In the genomic region with DNA sequence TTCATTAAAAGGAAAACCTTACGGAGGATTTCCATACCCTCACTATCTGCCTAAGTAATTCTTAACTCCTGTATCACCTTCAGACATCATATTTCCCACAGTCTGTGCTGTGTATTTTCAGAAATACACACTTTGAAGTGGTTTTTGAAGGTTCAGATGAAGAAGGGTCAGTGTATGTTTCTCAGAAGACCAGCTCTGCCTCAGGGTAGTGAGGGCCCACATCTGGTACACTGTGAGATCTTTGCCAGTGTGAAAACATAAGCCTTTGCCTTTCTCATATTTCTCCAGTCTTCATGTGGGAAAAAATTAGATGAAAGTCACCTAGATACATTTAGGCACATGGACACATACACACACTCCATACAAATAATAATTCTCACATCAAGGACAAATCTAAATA, we compare ENCODE assay signal across 12 cellular contexts.
DNase-seq lines count a peak whose midpoint lies in the region; ATAC-seq and TF ChIP-seq lines count a peak whose summit lies in the region.
"Had no signal": no experiment of that assay in that cellular context is flagged by ENCODE, and none has a peak within 500 bp of the region (broad histone marks: within the 10 kb centered on the region; RNA-seq: fewer than 3 reads in every experiment).

No MANE protein-coding gene starts in this region.

- in situ Hi-C loops in mammary epithelial cell (cut with MboI; ENCODE audit: low sequenced_read_pairs in 2 of 2), result no loop called here

- ATAC-seq in GM18907 (IDR thresholded peaks at IDR 0.05; ENCODE audit: unreplicated experiment), result no peak
- ATAC-seq: CD8-positive, alpha-beta T cell had no signal

- H3K4me3 ChIP-seq in HEK293 (ENCODE audit: low read depth, low read length) (no peak overlapping the region), mammary epithelial cell (replicated peaks in 1 of 3; ENCODE audit: insufficient read depth in 1 of 3, low read depth in 2 of 3, low read length in 3 of 3) (no peak overlapping the region), neuron (ENCODE audit: low read length) (no peak overlapping the region), esophagus muscularis mucosa (no peak overlapping the region)
- H3K4me3 ChIP-seq: HAP-1, MG63 had no signal

- 0% methylated on average over 1 of the region's 1 CpG for WGBS in mammary epithelial cell (ENCODE audit: low coverage, missing lambda C conversion rate)
- WGBS in esophagus muscularis mucosa, result 84% methylated on average over 1 of the region's 1 CpG

- intact Hi-C loops in mammary epithelial cell (cut with micrococcal nuclease) (no loop called here), esophagus muscularis mucosa (cut with DNase I) (no loop called here)

- CTCF ChIA-PET in HEK293 (lab: Yijun Ruan, JAX), result no interaction called here
- CTCF ChIA-PET in mammary epithelial cell (lab: Charles Lee; ENCODE audit: low non-redundant PET), result no interaction called here

- no peaks in the 10 kb centered on the region for H3K36me3 ChIP-seq in HEK293 (ENCODE audit: control insufficient read depth in 2 of 2, insufficient read depth in 1 of 2, low read length in 2 of 2)
- no peaks in the 10 kb centered on the region for H3K36me3 ChIP-seq in mammary epithelial cell (ENCODE audit: insufficient read depth, low read length)
- no peaks in the 10 kb centered on the region for H3K36me3 ChIP-seq in neuron (ENCODE audit: insufficient read depth, low read length)
- no peaks in the 10 kb centered on the region for H3K36me3 ChIP-seq in esophagus muscularis mucosa
- H3K36me3 ChIP-seq: HAP-1, MG63 had no signal

- no peaks in the 10 kb centered on the region for H4K20me1 ChIP-seq in mammary epithelial cell (ENCODE audit: insufficient read depth, low read length)

- peak overlapping the region; percentile 44 for H3K4me2 ChIP-seq in mammary epithelial cell (ENCODE audit: insufficient read depth, low read depth, low read length)
- H3K4me2 ChIP-seq: KMS-11 had no signal

- TSS peak; percentile 78 for BruUV-seq in mammary epithelial cell (replicated peaks; lab: Mats Ljungman, UMichigan)

- H2AFZ ChIP-seq in mammary epithelial cell (ENCODE audit: low read depth, low read length) (peak overlapping the region; percentile 94), neuron (ENCODE audit: low read depth, low read length) (peak overlapping the region; percentile 48)

- H3K9ac ChIP-seq in mammary epithelial cell (ENCODE audit: insufficient read depth, low read length), result no peak overlapping the region
- H3K9ac ChIP-seq: KMS-11 had no signal

- H3K27ac ChIP-seq in C4-2B (peak overlapping the region; percentile 66), HEK293 (ENCODE audit: extremely low read depth, low read depth, low read length) (0 out of 2 replicates have a peak overlapping the region, but pooled peaks have one; percentile 56), mammary epithelial cell (ENCODE audit: insufficient read depth, low read depth, low read length) (no peak overlapping the region), esophagus muscularis mucosa (replicated peaks in 1 of 4) (no peak overlapping the region)
- H3K27ac ChIP-seq: KMS-11 had no signal

- dilution Hi-C loops in mammary epithelial cell (cut with HindIII; ENCODE audit: low sequenced_read_pairs), result no loop called here

- no peak for TF ChIP-seq EP300 in esophagus muscularis mucosa (IDR thresholded peaks at IDR 0.05)

- POLR2A ChIA-PET in HEK293 (lab: Yijun Ruan, JAX), result no interaction called here

- H3K9me3 ChIP-seq in HEK293 (ENCODE audit: control insufficient read depth, insufficient read depth, low read depth, low read length) (no peaks in the 10 kb centered on the region), mammary epithelial cell (replicated peaks; ENCODE audit: insufficient read depth, low read length) (no peaks in the 10 kb centered on the region), neuron (ENCODE audit: low read length) (no peaks in the 10 kb centered on the region), esophagus muscularis mucosa (no peaks in the 10 kb centered on the region)
- H3K9me3 ChIP-seq: HAP-1, MG63 had no signal

- TF ChIP-seq POLR2A in esophagus muscularis mucosa (IDR thresholded peaks at IDR 0.05; ENCODE audit: low read depth), result no peak

- no peaks in the 10 kb centered on the region for H3K79me2 ChIP-seq in mammary epithelial cell (ENCODE audit: insufficient read depth, low read length)

- H3K27me3 ChIP-seq in mammary epithelial cell (ENCODE audit: insufficient read depth, low read length) (no peaks in the 10 kb centered on the region), neuron (ENCODE audit: insufficient read depth, low read length) (no peaks in the 10 kb centered on the region), esophagus muscularis mucosa (no peaks in the 10 kb centered on the region)
- H3K27me3 ChIP-seq: MG63 had no signal

- peaks cover 8% of the 10 kb centered on the region for H3K4me1 ChIP-seq in HEK293 (ENCODE audit: control insufficient read depth, insufficient read depth, low read length)
- peaks cover 10% of the 10 kb centered on the region for H3K4me1 ChIP-seq in mammary epithelial cell (ENCODE audit: insufficient read depth, low read length)
- H3K4me1 ChIP-seq in neuron (ENCODE audit: insufficient read depth, low read length), result peaks cover 4% of the 10 kb centered on the region
- H3K4me1 ChIP-seq in esophagus muscularis mucosa, result no peaks in the 10 kb centered on the region
- H3K4me1 ChIP-seq: HAP-1 had no signal

- TF ChIP-seq CTCF in C4-2B (conservative IDR thresholded peaks at IDR 0.05), result no peak
- no peak for TF ChIP-seq CTCF in HEK293 (tag by site-specific recombination; IDR thresholded peaks at IDR 0.05)
- no peak for TF ChIP-seq CTCF in mammary epithelial cell (conservative IDR thresholded peaks at IDR 0.05 in 1 of 2, IDR thresholded peaks at IDR 0.05 in 1 of 2; ENCODE audit: extremely low read depth in 1 of 2, insufficient read depth in 1 of 2, low read depth in 1 of 2, low read length in 2 of 2)
- no peak for TF ChIP-seq CTCF in esophagus muscularis mucosa (IDR thresholded peaks at IDR 0.05)

- DNase-seq in mammary epithelial cell (no peak), ureter (ENCODE audit: low spot score) (no peak), esophagus muscularis mucosa (ENCODE audit: extremely low spot score) (no peak)
- DNase-seq: MG63, Right ventricle myocardium superior had no signal

TF ChIP-seq in HEK293, 187 proteins besides CTCF, POLR2A, EP300 and RAD21 (continues in another document):
- no peak for TF ChIP-seq ZEB2 (tag by site-specific recombination; IDR thresholded peaks at IDR 0.05)
- no peak for TF ChIP-seq HOXA7 (CRISPR knock-in tag; IDR thresholded peaks at IDR 0.05; ENCODE audit: borderline replicate concordance)
- no peak for TF ChIP-seq ZNF530 (tag by site-specific recombination; IDR thresholded peaks at IDR 0.05; ENCODE audit: low read depth)
- TF ChIP-seq, protein P1, sequence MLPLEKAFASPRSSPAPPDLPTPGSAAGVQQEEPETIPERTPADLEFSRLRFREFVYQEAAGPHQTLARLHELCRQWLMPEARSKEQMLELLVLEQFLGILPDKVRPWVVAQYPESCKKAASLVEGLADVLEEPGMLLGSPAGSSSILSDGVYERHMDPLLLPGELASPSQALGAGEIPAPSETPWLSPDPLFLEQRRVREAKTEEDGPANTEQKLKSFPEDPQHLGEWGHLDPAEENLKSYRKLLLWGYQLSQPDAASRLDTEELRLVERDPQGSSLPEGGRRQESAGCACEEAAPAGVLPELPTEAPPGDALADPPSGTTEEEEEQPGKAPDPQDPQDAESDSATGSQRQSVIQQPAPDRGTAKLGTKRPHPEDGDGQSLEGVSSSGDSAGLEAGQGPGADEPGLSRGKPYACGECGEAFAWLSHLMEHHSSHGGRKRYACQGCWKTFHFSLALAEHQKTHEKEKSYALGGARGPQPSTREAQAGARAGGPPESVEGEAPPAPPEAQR (tag by site-specific recombination; IDR thresholded peaks at IDR 0.05), result no peak
- TF ChIP-seq ZBTB26 (tag by site-specific recombination; optimal IDR thresholded peaks at IDR 0.05), result no peak
- no peak for TF ChIP-seq ZNF335 (tag by site-specific recombination; conservative IDR thresholded peaks at IDR 0.05)
- no peak for TF ChIP-seq ZSCAN4 (tag by site-specific recombination; IDR thresholded peaks at IDR 0.05)
- no peak for TF ChIP-seq ZNF10 (tag by site-specific recombination; IDR thresholded peaks at IDR 0.05)
- no peak for TF ChIP-seq ZNF747 (tag by site-specific recombination; IDR thresholded peaks at IDR 0.05)
- TF ChIP-seq ZNF223 (tag by site-specific recombination; IDR thresholded peaks at IDR 0.05), result no peak
- TF ChIP-seq ZNF239 (tag by site-specific recombination; IDR thresholded peaks at IDR 0.05), result no peak
- no peak for TF ChIP-seq ZNF837 (tag by site-specific recombination; IDR thresholded peaks at IDR 0.05)
- TF ChIP-seq ZNF707 (tag by site-specific recombination; IDR thresholded peaks at IDR 0.05), result no peak
- TF ChIP-seq KLF8 (tag by site-specific recombination; IDR thresholded peaks at IDR 0.05), result no peak
- TF ChIP-seq ZNF768 (tag by site-specific recombination; IDR thresholded peaks at IDR 0.05), result no peak
- TF ChIP-seq ZNF560 (tag by site-specific recombination; IDR thresholded peaks at IDR 0.05; ENCODE audit: borderline replicate concordance), result no peak

Comparison
In these comparisons a context has a peak if more than half of its experiments do, and no peak if none do; other contexts are left out.
1. H3K27ac ChIP-seq: peak in C4-2B (single experiment) and HEK293 (single experiment); none in mammary epithelial cell (single experiment) and esophagus muscularis mucosa (0 of 4).